In genomic region chr3:48268381-48268935, GRCh38 we compare ENCODE assay signal across 1 cellular context.
TF ChIP-seq lines count a peak whose summit lies in the region.

No MANE protein-coding gene starts in this region.

TF ChIP-seq in GM12878, 131 proteins besides CTCF, POLR2A, EP300 and RAD21:
- TF ChIP-seq ESRRA (IDR thresholded peaks at IDR 0.05; ENCODE audit: low read length): no peak
- TF ChIP-seq JUND (IDR thresholded peaks at IDR 0.05; ENCODE audit: low read depth, low read length): no peak
- TF ChIP-seq LARP7 (IDR thresholded peaks at IDR 0.05): no peak
- no peak for TF ChIP-seq MLLT1 (IDR thresholded peaks at IDR 0.05)
- TF ChIP-seq PAX8 (IDR thresholded peaks at IDR 0.05): 0 out of 2 replicates have a peak, but pooled peaks have one; percentile 49
- TF ChIP-seq CBFB (IDR thresholded peaks at IDR 0.05; ENCODE audit: low read depth): no peak
- TF ChIP-seq SMC3 (IDR thresholded peaks at IDR 0.05; ENCODE audit: borderline replicate concordance, low read length): no peak
- no peak for TF ChIP-seq KAT2A (conservative IDR thresholded peaks at IDR 0.05; ENCODE audit: control insufficient read depth, low read depth, low read length)
- TF ChIP-seq NBN (IDR thresholded peaks at IDR 0.05): peak; percentile 24; the same call in 1 of the 2 replicates
- no peak for TF ChIP-seq TCF3 (IDR thresholded peaks at IDR 0.05; ENCODE audit: borderline replicate concordance, insufficient read depth, low read depth, low read length)
- TF ChIP-seq PAX5 (IDR thresholded peaks at IDR 0.05; ENCODE audit: borderline replicate concordance, low read depth, low read length): 0 out of 2 replicates have a peak, but pooled peaks have one; percentile 8
- TF ChIP-seq ZBTB11 (CRISPR knock-in tag; IDR thresholded peaks at IDR 0.05): no peak
- no peak for TF ChIP-seq ZNF622 (IDR thresholded peaks at IDR 0.05)
- no peak for TF ChIP-seq CEBPB (IDR thresholded peaks at IDR 0.05; ENCODE audit: borderline replicate concordance in 1 of 2, low read depth in 2 of 2, low read length in 2 of 2)
- TF ChIP-seq DPF2 (IDR thresholded peaks at IDR 0.05): no peak
- no peak for TF ChIP-seq REST (IDR thresholded peaks at IDR 0.05; ENCODE audit: low read depth, low read length)
- peak; percentile 45; the same call in 1 of the 2 replicates for TF ChIP-seq ATF7 (IDR thresholded peaks at IDR 0.05; ENCODE audit: low read depth)
- no peak for TF ChIP-seq ZNF24 (IDR thresholded peaks at IDR 0.05)
- TF ChIP-seq HCFC1 (IDR thresholded peaks at IDR 0.05; ENCODE audit: low read length): no peak
- no peak for TF ChIP-seq PKNOX1 (IDR thresholded peaks at IDR 0.05)
- no peak for TF ChIP-seq SUZ12 (IDR thresholded peaks at IDR 0.05; ENCODE audit: unreplicated experiment)
- peak; percentile 52; the same call in 1 of the 3 replicates for TF ChIP-seq POU2F2 (IDR thresholded peaks at IDR 0.05; ENCODE audit: borderline replicate concordance, low read depth, low read length)
- TF ChIP-seq MTA2 (IDR thresholded peaks at IDR 0.05; ENCODE audit: low read depth): 0 out of 2 replicates have a peak, but pooled peaks have one; percentile 46
- TF ChIP-seq MXI1 (IDR thresholded peaks at IDR 0.05; ENCODE audit: low read depth, low read length): no peak
- no peak for TF ChIP-seq EGR1 (IDR thresholded peaks at IDR 0.05; ENCODE audit: borderline replicate concordance in 1 of 2, low read depth in 2 of 2, low read length in 2 of 2)
- peak; percentile 21; the same call in 1 of the 2 replicates for TF ChIP-seq IKZF1 (conservative IDR thresholded peaks at IDR 0.05)
- TF ChIP-seq POLR2AphosphoS2 (IDR thresholded peaks at IDR 0.05; ENCODE audit: low read depth, low read length): no peak
- TF ChIP-seq SREBF1 (IDR thresholded peaks at IDR 0.05; ENCODE audit: low read length): no peak
- no peak for TF ChIP-seq MTA3 (IDR thresholded peaks at IDR 0.05; ENCODE audit: borderline replicate concordance, low read length)
- TF ChIP-seq, protein P1, sequence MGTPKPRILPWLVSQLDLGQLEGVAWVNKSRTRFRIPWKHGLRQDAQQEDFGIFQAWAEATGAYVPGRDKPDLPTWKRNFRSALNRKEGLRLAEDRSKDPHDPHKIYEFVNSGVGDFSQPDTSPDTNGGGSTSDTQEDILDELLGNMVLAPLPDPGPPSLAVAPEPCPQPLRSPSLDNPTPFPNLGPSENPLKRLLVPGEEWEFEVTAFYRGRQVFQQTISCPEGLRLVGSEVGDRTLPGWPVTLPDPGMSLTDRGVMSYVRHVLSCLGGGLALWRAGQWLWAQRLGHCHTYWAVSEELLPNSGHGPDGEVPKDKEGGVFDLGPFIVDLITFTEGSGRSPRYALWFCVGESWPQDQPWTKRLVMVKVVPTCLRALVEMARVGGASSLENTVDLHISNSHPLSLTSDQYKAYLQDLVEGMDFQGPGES (IDR thresholded peaks at IDR 0.05): no peak
- no peak for TF ChIP-seq SP1 (IDR thresholded peaks at IDR 0.05; ENCODE audit: low read depth, low read length)
- TF ChIP-seq BCL3 (IDR thresholded peaks at IDR 0.05; ENCODE audit: borderline replicate concordance, insufficient read depth, low read depth, low read length, poor library complexity, severe bottlenecking): no peak
- TF ChIP-seq ZBTB40 (IDR thresholded peaks at IDR 0.05; ENCODE audit: borderline replicate concordance): no peak
